In genomic region chr5:32254987-32255900, GRCh38 we compare ENCODE assay signal across 12 cellular contexts. TPM values are rescaled to one million over a fixed set of nuclear protein-coding genes. Genes with fewer than 3 reads are reported as not detected.
A peak's percentile ranks its signal among the peaks of the same experiment; 100 is the strongest.
DNase-seq lines count a peak whose midpoint lies in the region; ATAC-seq lines count a peak whose summit lies in the region.
"Had no signal": no experiment of that assay in that cellular context is flagged by ENCODE, and none has a peak within 500 bp of the region (broad histone marks: within the 10 kb centered on the region; RNA-seq: fewer than 3 reads in every experiment).

No MANE protein-coding gene starts in this region.

- H3K4me3 ChIP-seq in muscle layer of colon (ENCODE audit: low read depth in 1 of 2, low read length in 2 of 2), result no peak overlapping the region
- H3K4me3 ChIP-seq: BLaER1 treated with 17β-estradiol and CSF1 and Interleukin-3, amounts not matched to agents 10 nM and 100 nM had no signal

- peak overlapping the region; percentile 37 for H3K27ac ChIP-seq in muscle layer of colon (ENCODE audit: low read depth, low read length)
- H3K27ac ChIP-seq: BLaER1 treated with 17β-estradiol and CSF1 and Interleukin-3, amounts not matched to agents 10 nM and 100 nM had no signal

- no peak overlapping the region for H3K9ac ChIP-seq in muscle layer of colon (ENCODE audit: low read length)
- H3K9ac ChIP-seq: BLaER1 treated with 17β-estradiol and CSF1 and Interleukin-3, amounts not matched to agents 10 nM and 100 nM had no signal

- peak; percentile 89 for ATAC-seq in esophagus mucosa
- ATAC-seq in HG02970 (IDR thresholded peaks at IDR 0.05; ENCODE audit: low FRiP score, unreplicated experiment), result no peak
- no peak for ATAC-seq in HG03039 (IDR thresholded peaks at IDR 0.05; ENCODE audit: unreplicated experiment)
- ATAC-seq in GM18868 (IDR thresholded peaks at IDR 0.05; ENCODE audit: unreplicated experiment), result no peak

- peak; percentile 32 for DNase-seq in AG08395 (ENCODE audit: low spot score)
- peak; percentile 33 for DNase-seq in NCI-H1092 treated with DMSO at 0.1 percent for 48 hours (lab: John Stamatoyannopoulos, UW)
- DNase-seq in NCI-H2171 (lab: John Stamatoyannopoulos, UW), result no peak
- DNase-seq: activated naive CD4-positive, alpha-beta T cell; OCI-M1; stimulated activated CD4-positive, alpha-beta T cell treated with anti-CD3 and anti-CD28 coated beads, Interleukin-4, amount 100 ng/mL, for 24 hours had no signal

- H3K36me3 ChIP-seq in muscle layer of colon (ENCODE audit: insufficient read depth, low read length), result peaks cover 51% of the 10 kb centered on the region

- H3K27me3 ChIP-seq in muscle layer of colon (ENCODE audit: control insufficient read depth in 1 of 2, insufficient read depth in 2 of 2, low read length in 2 of 2), result no peaks in the 10 kb centered on the region
- H3K27me3 ChIP-seq: BLaER1 treated with 17β-estradiol and CSF1 and Interleukin-3, amounts not matched to agents 10 nM and 100 nM had no signal

- H3K9me3 ChIP-seq in muscle layer of colon (ENCODE audit: low read length), result no peaks in the 10 kb centered on the region
- H3K9me3 ChIP-seq: BLaER1 treated with 17β-estradiol and CSF1 and Interleukin-3, amounts not matched to agents 10 nM and 100 nM had no signal

- peaks cover 9% of the 10 kb centered on the region for H3K4me1 ChIP-seq in muscle layer of colon (ENCODE audit: insufficient read depth, low read length)

RNA-seq across cellular contexts. Expression of gene MTMR12, which starts 57.5 kb away (rescaled TPM):
- 16.9 TPM for total RNA-seq in esophagus mucosa
